ENCODE assay signal across 1 cellular context in the genomic region with DNA sequence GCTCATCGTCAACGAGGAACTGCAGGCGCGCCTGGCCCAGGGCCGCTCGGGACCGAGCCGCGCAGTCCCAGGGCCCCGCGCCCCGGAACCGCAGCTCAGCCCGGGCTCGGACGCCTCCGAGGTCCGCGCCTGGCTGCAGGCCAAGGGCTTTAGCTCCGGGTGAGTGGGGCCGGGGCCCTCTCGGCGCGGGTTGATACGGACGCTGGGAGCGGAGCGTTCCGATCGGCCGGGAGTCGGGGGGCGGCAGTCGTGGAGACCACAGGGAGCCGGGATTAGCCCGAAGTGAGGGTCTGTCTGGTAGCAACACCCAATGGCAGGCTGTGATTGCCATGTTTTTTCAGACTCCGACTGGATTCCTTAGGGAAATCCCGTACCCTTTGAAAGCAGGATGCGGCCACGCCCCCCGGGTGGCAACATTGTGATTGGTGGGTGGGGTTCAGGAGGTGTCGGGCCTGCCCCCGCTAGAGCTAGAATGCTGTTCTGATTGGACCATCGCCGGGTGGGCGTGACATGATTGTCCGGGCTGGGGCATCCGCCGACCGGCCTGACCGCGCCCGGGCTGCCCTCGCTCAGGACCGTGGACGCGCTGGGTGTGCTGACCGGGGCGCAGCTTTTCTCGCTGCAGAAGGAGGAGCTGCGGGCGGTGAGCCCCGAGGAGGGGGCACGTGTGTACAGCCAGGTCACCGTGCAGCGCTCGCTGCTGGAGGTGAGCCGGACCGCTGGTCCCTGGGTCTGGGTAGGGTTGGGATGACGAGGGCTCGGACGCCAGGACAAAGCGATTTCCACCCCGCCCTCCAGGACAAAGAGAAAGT.
TF ChIP-seq lines count a peak whose summit lies in the region.

No MANE protein-coding gene starts in this region.

TF ChIP-seq in GM12878, 131 proteins besides CTCF, POLR2A, EP300 and RAD21:
- TF ChIP-seq, protein P1, sequence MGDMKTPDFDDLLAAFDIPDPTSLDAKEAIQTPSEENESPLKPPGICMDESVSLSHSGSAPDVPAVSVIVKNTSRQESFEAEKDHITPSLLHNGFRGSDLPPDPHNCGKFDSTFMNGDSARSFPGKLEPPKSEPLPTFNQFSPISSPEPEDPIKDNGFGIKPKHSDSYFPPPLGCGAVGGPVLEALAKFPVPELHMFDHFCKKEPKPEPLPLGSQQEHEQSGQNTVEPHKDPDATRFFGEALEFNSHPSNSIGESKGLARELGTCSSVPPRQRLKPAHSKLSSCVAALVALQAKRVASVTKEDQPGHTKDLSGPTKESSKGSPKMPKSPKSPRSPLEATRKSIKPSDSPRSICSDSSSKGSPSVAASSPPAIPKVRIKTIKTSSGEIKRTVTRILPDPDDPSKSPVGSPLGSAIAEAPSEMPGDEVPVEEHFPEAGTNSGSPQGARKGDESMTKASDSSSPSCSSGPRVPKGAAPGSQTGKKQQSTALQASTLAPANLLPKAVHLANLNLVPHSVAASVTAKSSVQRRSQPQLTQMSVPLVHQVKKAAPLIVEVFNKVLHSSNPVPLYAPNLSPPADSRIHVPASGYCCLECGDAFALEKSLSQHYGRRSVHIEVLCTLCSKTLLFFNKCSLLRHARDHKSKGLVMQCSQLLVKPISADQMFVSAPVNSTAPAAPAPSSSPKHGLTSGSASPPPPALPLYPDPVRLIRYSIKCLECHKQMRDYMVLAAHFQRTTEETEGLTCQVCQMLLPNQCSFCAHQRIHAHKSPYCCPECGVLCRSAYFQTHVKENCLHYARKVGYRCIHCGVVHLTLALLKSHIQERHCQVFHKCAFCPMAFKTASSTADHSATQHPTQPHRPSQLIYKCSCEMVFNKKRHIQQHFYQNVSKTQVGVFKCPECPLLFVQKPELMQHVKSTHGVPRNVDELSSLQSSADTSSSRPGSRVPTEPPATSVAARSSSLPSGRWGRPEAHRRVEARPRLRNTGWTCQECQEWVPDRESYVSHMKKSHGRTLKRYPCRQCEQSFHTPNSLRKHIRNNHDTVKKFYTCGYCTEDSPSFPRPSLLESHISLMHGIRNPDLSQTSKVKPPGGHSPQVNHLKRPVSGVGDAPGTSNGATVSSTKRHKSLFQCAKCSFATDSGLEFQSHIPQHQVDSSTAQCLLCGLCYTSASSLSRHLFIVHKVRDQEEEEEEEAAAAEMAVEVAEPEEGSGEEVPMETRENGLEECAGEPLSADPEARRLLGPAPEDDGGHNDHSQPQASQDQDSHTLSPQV (IDR thresholded peaks at IDR 0.05) = no peak
- TF ChIP-seq, protein P2, sequence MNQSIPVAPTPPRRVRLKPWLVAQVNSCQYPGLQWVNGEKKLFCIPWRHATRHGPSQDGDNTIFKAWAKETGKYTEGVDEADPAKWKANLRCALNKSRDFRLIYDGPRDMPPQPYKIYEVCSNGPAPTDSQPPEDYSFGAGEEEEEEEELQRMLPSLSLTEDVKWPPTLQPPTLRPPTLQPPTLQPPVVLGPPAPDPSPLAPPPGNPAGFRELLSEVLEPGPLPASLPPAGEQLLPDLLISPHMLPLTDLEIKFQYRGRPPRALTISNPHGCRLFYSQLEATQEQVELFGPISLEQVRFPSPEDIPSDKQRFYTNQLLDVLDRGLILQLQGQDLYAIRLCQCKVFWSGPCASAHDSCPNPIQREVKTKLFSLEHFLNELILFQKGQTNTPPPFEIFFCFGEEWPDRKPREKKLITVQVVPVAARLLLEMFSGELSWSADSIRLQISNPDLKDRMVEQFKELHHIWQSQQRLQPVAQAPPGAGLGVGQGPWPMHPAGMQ (IDR thresholded peaks at IDR 0.05; ENCODE audit: borderline replicate concordance) = no peak
- TF ChIP-seq POLR2AphosphoS5 (IDR thresholded peaks at IDR 0.05; ENCODE audit: low read length) (no peak), HDAC2 (IDR thresholded peaks at IDR 0.05) (no peak), NFYA (IDR thresholded peaks at IDR 0.05; ENCODE audit: borderline replicate concordance, low read depth, low read length) (no peak), CBFB (IDR thresholded peaks at IDR 0.05; ENCODE audit: low read depth) (no peak), ZNF274 (IDR thresholded peaks at IDR 0.05; ENCODE audit: insufficient read depth, insufficient read length) (no peak), EGR1 (IDR thresholded peaks at IDR 0.05; ENCODE audit: borderline replicate concordance in 1 of 2, low read depth in 2 of 2, low read length in 2 of 2) (no peak), TBL1XR1 (IDR thresholded peaks at IDR 0.05; ENCODE audit: low read depth, low read length) (no peak), SMC3 (IDR thresholded peaks at IDR 0.05; ENCODE audit: borderline replicate concordance, low read length) (no peak), KAT2A (conservative IDR thresholded peaks at IDR 0.05; ENCODE audit: control insufficient read depth, low read depth, low read length) (no peak), BCL11A (IDR thresholded peaks at IDR 0.05; ENCODE audit: low read depth, low read length) (no peak), ZNF622 (IDR thresholded peaks at IDR 0.05) (no peak), JUNB (IDR thresholded peaks at IDR 0.05) (no peak)
- TF ChIP-seq, protein P3, sequence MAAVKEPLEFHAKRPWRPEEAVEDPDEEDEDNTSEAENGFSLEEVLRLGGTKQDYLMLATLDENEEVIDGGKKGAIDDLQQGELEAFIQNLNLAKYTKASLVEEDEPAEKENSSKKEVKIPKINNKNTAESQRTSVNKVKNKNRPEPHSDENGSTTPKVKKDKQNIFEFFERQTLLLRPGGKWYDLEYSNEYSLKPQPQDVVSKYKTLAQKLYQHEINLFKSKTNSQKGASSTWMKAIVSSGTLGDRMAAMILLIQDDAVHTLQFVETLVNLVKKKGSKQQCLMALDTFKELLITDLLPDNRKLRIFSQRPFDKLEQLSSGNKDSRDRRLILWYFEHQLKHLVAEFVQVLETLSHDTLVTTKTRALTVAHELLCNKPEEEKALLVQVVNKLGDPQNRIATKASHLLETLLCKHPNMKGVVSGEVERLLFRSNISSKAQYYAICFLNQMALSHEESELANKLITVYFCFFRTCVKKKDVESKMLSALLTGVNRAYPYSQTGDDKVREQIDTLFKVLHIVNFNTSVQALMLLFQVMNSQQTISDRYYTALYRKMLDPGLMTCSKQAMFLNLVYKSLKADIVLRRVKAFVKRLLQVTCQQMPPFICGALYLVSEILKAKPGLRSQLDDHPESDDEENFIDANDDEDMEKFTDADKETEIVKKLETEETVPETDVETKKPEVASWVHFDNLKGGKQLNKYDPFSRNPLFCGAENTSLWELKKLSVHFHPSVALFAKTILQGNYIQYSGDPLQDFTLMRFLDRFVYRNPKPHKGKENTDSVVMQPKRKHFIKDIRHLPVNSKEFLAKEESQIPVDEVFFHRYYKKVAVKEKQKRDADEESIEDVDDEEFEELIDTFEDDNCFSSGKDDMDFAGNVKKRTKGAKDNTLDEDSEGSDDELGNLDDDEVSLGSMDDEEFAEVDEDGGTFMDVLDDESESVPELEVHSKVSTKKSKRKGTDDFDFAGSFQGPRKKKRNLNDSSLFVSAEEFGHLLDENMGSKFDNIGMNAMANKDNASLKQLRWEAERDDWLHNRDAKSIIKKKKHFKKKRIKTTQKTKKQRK (IDR thresholded peaks at IDR 0.05; ENCODE audit: low read depth, low read length) = no peak
